23 cellular contexts compared by ENCODE assay signal in genomic region chr3:128301186-128302023, GRCh38.
DNase-seq lines count a peak whose midpoint lies in the region; ATAC-seq and TF ChIP-seq lines count a peak whose summit lies in the region.
"Had no signal": no experiment of that assay in that cellular context is flagged by ENCODE, and none has a peak within 500 bp of the region (broad histone marks: within the 10 kb centered on the region; RNA-seq: fewer than 3 reads in every experiment).

No MANE protein-coding gene starts in this region.

- no peak overlapping the region for H3K4me3 Mint-ChIP-seq in activated T-cell treated with anti-CD3 and anti-CD28 coated beads, Interleukin-2, amount 50 U/mL, for 24 hours
- no peak overlapping the region for H3K4me3 Mint-ChIP-seq in endodermal cell
- H3K4me3 Mint-ChIP-seq in type B pancreatic cell = no peak overlapping the region
- H3K4me3 Mint-ChIP-seq: activated naive CD8-positive, alpha-beta T cell; stimulated activated naive CD8-positive, alpha-beta T cell treated with anti-CD3 and anti-CD28 coated beads, Interleukin-15, Interleukin-2, amounts not matched to agents 100 ng/mL and 50 ng/mL, for 24 hours; T-helper 2 cell treated with Interferon-gamma antibody and Interleukin-4, amounts not matched to agents 5 μg/mL and 100 μg/mL, for 36 hours had no signal

- H3K27ac Mint-ChIP-seq in activated T-cell treated with anti-CD3 and anti-CD28 coated beads, Interleukin-2, amount 50 U/mL, for 24 hours = no peak overlapping the region
- no peak overlapping the region for H3K27ac Mint-ChIP-seq in endodermal cell
- no peak overlapping the region for H3K27ac Mint-ChIP-seq in type B pancreatic cell
- H3K27ac Mint-ChIP-seq: activated naive CD8-positive, alpha-beta T cell; stimulated activated naive CD8-positive, alpha-beta T cell treated with anti-CD3 and anti-CD28 coated beads, Interleukin-15, Interleukin-2, amounts not matched to agents 100 ng/mL and 50 ng/mL, for 24 hours; T-helper 2 cell treated with Interferon-gamma antibody and Interleukin-4, amounts not matched to agents 5 μg/mL and 100 μg/mL, for 36 hours had no signal

- H3K4me1 ChIP-seq in endodermal cell (ENCODE audit: control insufficient read depth, insufficient read depth, low read length) (no peaks in the 10 kb centered on the region), osteoblast (ENCODE audit: insufficient read depth, low read length) (no peaks in the 10 kb centered on the region)

- no peak for TF ChIP-seq CTCF in endodermal cell (conservative IDR thresholded peaks at IDR 0.05)
- TF ChIP-seq CTCF in type B pancreatic cell (conservative IDR thresholded peaks at IDR 0.05) = no peak
- no peak for TF ChIP-seq CTCF in osteoblast (IDR thresholded peaks at IDR 0.05; ENCODE audit: extremely low read depth, low read depth, low read length)

- no peak overlapping the region for H3K9ac ChIP-seq in endodermal cell (ENCODE audit: extremely low read depth, low read length, poor library complexity, severe bottlenecking)

- no peaks in the 10 kb centered on the region for H4K20me1 ChIP-seq in osteoblast (ENCODE audit: insufficient read depth, low read length)

- no peaks in the 10 kb centered on the region for H3K27me3 Mint-ChIP-seq in activated T-cell treated with anti-CD3 and anti-CD28 coated beads, Interleukin-2, amount 50 U/mL, for 24 hours
- H3K27me3 Mint-ChIP-seq in endodermal cell (ENCODE audit: insufficient read depth) (no peaks in the 10 kb centered on the region), type B pancreatic cell (no peaks in the 10 kb centered on the region)
- H3K27me3 Mint-ChIP-seq: activated naive CD8-positive, alpha-beta T cell; stimulated activated naive CD8-positive, alpha-beta T cell treated with anti-CD3 and anti-CD28 coated beads, Interleukin-15, Interleukin-2, amounts not matched to agents 100 ng/mL and 50 ng/mL, for 24 hours had no signal

- WGBS in endodermal cell (ENCODE audit: insufficient coverage in 1 of 2, insufficient read length in 1 of 2), 2 experiments = 93 to 96% methylated on average over 4 to 8 of the region's 8 CpGs

- H3K4me2 ChIP-seq in osteoblast (ENCODE audit: insufficient read depth, low read length) = no peak overlapping the region
- H3K4me2 ChIP-seq: PC-9 had no signal

- no peak for TF ChIP-seq POLR2A in GM18505 (IDR thresholded peaks at IDR 0.05; ENCODE audit: borderline replicate concordance, extremely low read depth, insufficient read depth, insufficient read length)

- no peak overlapping the region for H3K4me3 ChIP-seq in endodermal cell (ENCODE audit: low read length)
- no peak overlapping the region for H3K4me3 ChIP-seq in osteoblast (ENCODE audit: insufficient read depth, low read length)
- H3K4me3 ChIP-seq: PC-9, thyroid gland had no signal

- H3K27me3 ChIP-seq in endodermal cell (ENCODE audit: control insufficient read depth, insufficient read depth, low read length, poor library complexity, severe bottlenecking) (no peaks in the 10 kb centered on the region), osteoblast (ENCODE audit: insufficient read depth, low read length) (no peaks in the 10 kb centered on the region)
- H3K27me3 ChIP-seq: thyroid gland had no signal

- H3K9me3 Mint-ChIP-seq in activated T-cell treated with anti-CD3 and anti-CD28 coated beads, Interleukin-2, amount 50 U/mL, for 24 hours = no peaks in the 10 kb centered on the region
- H3K9me3 Mint-ChIP-seq in endodermal cell = no peaks in the 10 kb centered on the region
- peaks cover 5% of the 10 kb centered on the region for H3K9me3 Mint-ChIP-seq in type B pancreatic cell
- H3K9me3 Mint-ChIP-seq: stimulated activated naive CD8-positive, alpha-beta T cell treated with anti-CD3 and anti-CD28 coated beads, Interleukin-15, Interleukin-2, amounts not matched to agents 100 ng/mL and 50 ng/mL, for 24 hours; T-helper 2 cell treated with Interferon-gamma antibody and Interleukin-4, amounts not matched to agents 5 μg/mL and 100 μg/mL, for 36 hours had no signal

- peaks cover 13% of the 10 kb centered on the region for H3K4me1 Mint-ChIP-seq in activated T-cell treated with anti-CD3 and anti-CD28 coated beads, Interleukin-2, amount 50 U/mL, for 24 hours (ENCODE audit: low read depth)
- H3K4me1 Mint-ChIP-seq in endodermal cell = peaks cover 2% of the 10 kb centered on the region
- peaks cover 11% of the 10 kb centered on the region for H3K4me1 Mint-ChIP-seq in type B pancreatic cell (ENCODE audit: unreplicated experiment)

- no peaks in the 10 kb centered on the region for H3K36me3 ChIP-seq in endodermal cell (ENCODE audit: control insufficient read depth, insufficient read depth, low read length)
- H3K36me3 ChIP-seq in osteoblast (ENCODE audit: insufficient read depth, low read length) = no peaks in the 10 kb centered on the region
- H3K36me3 ChIP-seq: thyroid gland had no signal

- H3K27ac ChIP-seq in endodermal cell (ENCODE audit: low read depth, low read length) (no peak overlapping the region), osteoblast (ENCODE audit: low read depth, low read length) (no peak overlapping the region)
- H3K27ac ChIP-seq: HL-60, PC-9, thyroid gland, VCaP had no signal

- H3K9me3 ChIP-seq in endodermal cell (ENCODE audit: control insufficient read depth, low read length) (no peaks in the 10 kb centered on the region), osteoblast (ENCODE audit: low read depth, low read length) (no peaks in the 10 kb centered on the region)
- H3K9me3 ChIP-seq: thyroid gland had no signal

- peaks cover 18% of the 10 kb centered on the region for H3K36me3 Mint-ChIP-seq in activated T-cell treated with anti-CD3 and anti-CD28 coated beads, Interleukin-2, amount 50 U/mL, for 24 hours (ENCODE audit: low read depth)
- H3K36me3 Mint-ChIP-seq in endodermal cell (ENCODE audit: low read depth) (peaks cover 2% of the 10 kb centered on the region), type B pancreatic cell (peaks cover 5% of the 10 kb centered on the region)

- H3K79me2 ChIP-seq in osteoblast (ENCODE audit: insufficient read depth, low read length) = no peaks in the 10 kb centered on the region

- no peak overlapping the region for H2AFZ ChIP-seq in osteoblast (ENCODE audit: low read length)
- H2AFZ ChIP-seq: PC-9 had no signal

- DNase-seq in activated T-cell treated with anti-CD3 and anti-CD28 coated beads, Interleukin-2, amount 50 U/mL, for 48 hours = peak; percentile 9 to 12
- no peak for DNase-seq in activated T-cell treated with anti-CD3 and anti-CD28 coated beads, Interleukin-2, amount 50 U/mL, for 24 hours
- DNase-seq in NCI-H69 (lab: John Stamatoyannopoulos, UW) (peak; percentile 54), endodermal cell (peak; percentile 24), type B pancreatic cell (ENCODE audit: extremely low spot score, unreplicated experiment) (peak; percentile 32), osteoblast (ENCODE audit: insufficient read length, low spot score, missing footprints) (no peak)
- DNase-seq: activated CD4-positive, alpha-beta T cell treated with anti-CD3 and anti-CD28 coated beads for 4 hours; anterior cingulate cortex; DMS79; Kasumi-1; left cardiac atrium; NCI-H1694; NCI-H524; PC-9; thyroid gland had no signal

- ATAC-seq in GM18505 (IDR thresholded peaks at IDR 0.05; ENCODE audit: unreplicated experiment) (no peak), GM19397 (IDR thresholded peaks at IDR 0.05; ENCODE audit: unreplicated experiment) (no peak)
- ATAC-seq: left cardiac atrium, Right ventricle myocardium inferior had no signal

Comparison
In these comparisons a context has a peak if more than half of its experiments do, and no peak if none do; other contexts are left out.
1. DNase-seq: peak in activated T-cell treated with anti-CD3 and anti-CD28 coated beads, Interleukin-2, amount 50 U/mL, for 48 hours (2 of 2), NCI-H69 (single experiment), endodermal cell (single experiment) and type B pancreatic cell (single experiment); none in activated T-cell treated with anti-CD3 and anti-CD28 coated beads, Interleukin-2, amount 50 U/mL, for 24 hours (single experiment) and osteoblast (single experiment).